In genomic region chr12:14961466-14962155, GRCh38 we compare ENCODE assay signal across 1 cellular context.
TF ChIP-seq lines count a peak whose summit lies in the region.

Gene ARHGDIB (minus strand): TSS chr12:14961601. CDS start chr12:14950712, 10,889 bp downstream.

TF ChIP-seq in GM12878, 131 proteins besides CTCF, POLR2A, EP300 and RAD21 (continued from another document):
- TF ChIP-seq PRDM15 (CRISPR knock-in tag; IDR thresholded peaks at IDR 0.05) (no peak), RAD51 (IDR thresholded peaks at IDR 0.05) (peak; percentile 38; the same call in 1 of the 2 replicates), SMC3 (IDR thresholded peaks at IDR 0.05; ENCODE audit: borderline replicate concordance, low read length) (no peak), SREBF2 (IDR thresholded peaks at IDR 0.05; ENCODE audit: low read length) (no peak), TBL1XR1 (IDR thresholded peaks at IDR 0.05; ENCODE audit: low read depth, low read length) (no peak), ZBTB33 (IDR thresholded peaks at IDR 0.05) (no peak), RUNX3 (IDR thresholded peaks at IDR 0.05; ENCODE audit: low read length) (no peak; the same call in 1 of the 2 replicates), TAF1 (IDR thresholded peaks at IDR 0.05; ENCODE audit: borderline replicate concordance, low read depth, low read length) (peak; percentile 75; the same call in 1 of the 2 replicates), FOS (IDR thresholded peaks at IDR 0.05; ENCODE audit: borderline replicate concordance, extremely low read depth, insufficient read length) (no peak)
TF ChIP-seq in GM12878: peak in this region for 43.
